In the genomic region with DNA sequence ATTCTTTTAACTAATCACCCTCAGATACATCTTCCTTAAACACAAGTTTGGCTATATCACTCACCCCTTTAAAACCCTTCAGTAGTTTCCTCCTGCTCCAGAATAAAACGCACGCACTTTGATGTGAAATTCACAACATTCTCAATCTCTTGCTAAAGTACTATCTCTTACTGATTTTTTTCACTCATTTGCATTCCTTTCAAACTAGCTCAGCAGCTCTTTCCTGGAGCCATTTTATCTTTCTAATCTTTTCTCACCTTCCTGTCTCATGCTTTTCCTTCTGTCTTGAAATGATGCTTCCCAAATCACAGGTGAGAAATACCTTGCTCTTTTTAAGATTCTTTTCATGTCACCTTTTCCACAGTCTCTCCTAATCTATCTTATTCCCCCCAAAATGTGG, we compare ENCODE assay signal across 18 cellular contexts.
A peak's percentile ranks its signal among the peaks of the same experiment; 100 is the strongest.
DNase-seq lines count a peak whose midpoint lies in the region; ATAC-seq and TF ChIP-seq lines count a peak whose summit lies in the region.
"Had no signal": no experiment of that assay in that cellular context is flagged by ENCODE, and none has a peak within 500 bp of the region (broad histone marks: within the 10 kb centered on the region; RNA-seq: fewer than 3 reads in every experiment).

No MANE protein-coding gene starts in this region.

- no peak overlapping the region for H3K27ac Mint-ChIP-seq in activated naive CD4-positive, alpha-beta T cell treated with anti-CD3 and anti-CD28 coated beads, Interleukin-2, amount 50 U/mL, for 72 hours
- H3K27ac Mint-ChIP-seq: CD4-positive, alpha-beta T cell; IgD-negative memory B cell had no signal

- H3K79me1 ChIP-seq in mesendoderm (ENCODE audit: low read length): no peaks in the 10 kb centered on the region

- no peak for TF ChIP-seq EP300 in SK-N-SH (IDR thresholded peaks at IDR 0.05; ENCODE audit: borderline replicate concordance in 1 of 2, low read depth in 1 of 2, low read length in 1 of 2)

- no peak for TF ChIP-seq RAD21 in SK-N-SH (IDR thresholded peaks at IDR 0.05; ENCODE audit: low read length)

- no peak overlapping the region for H2AFZ ChIP-seq in SK-N-SH (ENCODE audit: low read depth)

- H3K27ac ChIP-seq in SK-N-SH (ENCODE audit: low read depth in 2 of 2, low read length in 1 of 2) (peak overlapping the region in 1 of 2 experiments; percentile 1; a peak in 1 of 4 replicates), mesendoderm (ENCODE audit: low read depth, low read length) (peak overlapping the region; percentile 87)
- H3K27ac ChIP-seq: 22Rv1, A549, C4-2B had no signal

- H3K9me3 Mint-ChIP-seq in activated naive CD4-positive, alpha-beta T cell treated with anti-CD3 and anti-CD28 coated beads, Interleukin-2, amount 50 U/mL, for 72 hours: peaks cover 10 to 20% of the 10 kb centered on the region in 2 donors
- H3K9me3 Mint-ChIP-seq: CD4-positive, alpha-beta T cell; IgD-negative memory B cell had no signal

- no peak for TF ChIP-seq CTCF in SK-N-SH (IDR thresholded peaks at IDR 0.05)

- no peak overlapping the region for H3K56ac ChIP-seq in mesendoderm (ENCODE audit: low read length)

- H3K4me3 ChIP-seq in SK-N-SH (ENCODE audit: low read depth in 2 of 2, low read length in 1 of 2): no peak overlapping the region
- H3K4me3 ChIP-seq in mesendoderm (ENCODE audit: low read length): no peak overlapping the region
- no peak overlapping the region for H3K4me3 ChIP-seq in H7 (ENCODE audit: insufficient read depth, low read depth, low read length)
- H3K4me3 ChIP-seq: A549, HAP-1 had no signal

- no peak for DNase-seq in SK-N-SH
- peak; percentile 6 for DNase-seq in astrocyte of the hippocampus (ENCODE audit: low read depth, low spot score)
- DNase-seq in mesendoderm: peak; percentile 98
- no peak for DNase-seq in H7
- DNase-seq in amygdala (lab: John Stamatoyannopoulos, UW): no peak
- no peak for DNase-seq in activated naive CD4-positive, alpha-beta T cell treated with anti-CD3 and anti-CD28 coated beads, Interleukin-2, amount 50 U/mL, for 72 hours (ENCODE audit: low spot score in 2 of 2)
- DNase-seq: AML-193; Caco-2; CD4-positive, alpha-beta T cell; GDM1 had no signal

- WGBS in SK-N-SH (ENCODE audit: low lambda C conversion rate): 55% methylated on average over 2 of the region's 2 CpGs
- WGBS in mesendoderm (ENCODE audit: extremely low coverage, insufficient coverage, low lambda C conversion rate): no CpG with 5 or more reads among the region's 2 CpGs

- H3K36me3 ChIP-seq in SK-N-SH (replicated peaks in 1 of 2; ENCODE audit: control insufficient read depth in 1 of 2, insufficient read depth in 2 of 2, low read length in 1 of 2): no peaks in the 10 kb centered on the region
- H3K36me3 ChIP-seq in mesendoderm (ENCODE audit: control insufficient read depth, insufficient read depth, low read length): no peaks in the 10 kb centered on the region
- H3K36me3 ChIP-seq in H7 (replicated peaks; ENCODE audit: control insufficient read depth, insufficient read depth, low read length): no peaks in the 10 kb centered on the region
- H3K36me3 ChIP-seq: HAP-1 had no signal

- no peaks in the 10 kb centered on the region for H3K9me2 ChIP-seq in SK-N-SH

- H4K20me1 ChIP-seq in SK-N-SH (ENCODE audit: insufficient read depth): no peaks in the 10 kb centered on the region

- H3K27me3 ChIP-seq in SK-N-SH (ENCODE audit: insufficient read depth) (no peaks in the 10 kb centered on the region), mesendoderm (ENCODE audit: insufficient read depth, low read length, poor library complexity) (no peaks in the 10 kb centered on the region), H7 (ENCODE audit: control insufficient read depth, insufficient read depth, low read length) (no peaks in the 10 kb centered on the region)

- no peak overlapping the region for H4K8ac ChIP-seq in mesendoderm (ENCODE audit: low read depth, low read length)

- H3K4ac ChIP-seq in mesendoderm (ENCODE audit: low read depth, low read length): no peak overlapping the region

- H3K4me1 ChIP-seq in SK-N-SH (ENCODE audit: control insufficient read depth in 1 of 2, insufficient read depth in 2 of 2, low read depth in 1 of 2, low read length in 1 of 2) (no peaks in the 10 kb centered on the region), mesendoderm (ENCODE audit: control insufficient read depth, low read depth, low read length) (peaks cover 15% of the 10 kb centered on the region)
- H3K4me1 ChIP-seq: A549, HAP-1 had no signal

- H3K23ac ChIP-seq in mesendoderm (ENCODE audit: low read length): no peak overlapping the region

- H3K36me3 Mint-ChIP-seq in activated naive CD4-positive, alpha-beta T cell treated with anti-CD3 and anti-CD28 coated beads, Interleukin-2, amount 50 U/mL, for 72 hours: peaks cover 0 to 5% of the 10 kb centered on the region in 2 donors
- H3K36me3 Mint-ChIP-seq: IgD-negative memory B cell had no signal

- no peak overlapping the region for H2BK5ac ChIP-seq in mesendoderm (ENCODE audit: low read length)

- ATAC-seq in SK-N-SH treated with all-trans-retinoic acid at 6 μM for 48 hours: peak; percentile 36; the same call in 2 of the 3 replicates
- ATAC-seq in HG03135 (IDR thresholded peaks at IDR 0.05; ENCODE audit: unreplicated experiment): no peak
- ATAC-seq in activated naive CD4-positive, alpha-beta T cell treated with anti-CD3 and anti-CD28 coated beads, Interleukin-2, amount 50 U/mL, for 72 hours: no peak
- ATAC-seq: A549, HepG2 had no signal

- CTCF ChIA-PET in SK-N-SH (lab: Yijun Ruan, JAX): interaction anchor here (7.4 kb wide), 1 partner anchor 12 kb away, joined by 61 read pairs; no protein-coding TSS in a partner anchor

- no peaks in the 10 kb centered on the region for H3F3A ChIP-seq in SK-N-SH (replicated peaks; ENCODE audit: insufficient read depth)

- H3K4me2 ChIP-seq in SK-N-SH (no peak overlapping the region), mesendoderm (ENCODE audit: low read length) (no peak overlapping the region)
- H3K4me2 ChIP-seq: A549 had no signal

- POLR2A ChIA-PET in SK-N-SH (lab: Yijun Ruan, JAX): no interaction called here

- H4K5ac ChIP-seq in mesendoderm (ENCODE audit: low read length): no peak overlapping the region

- no peak overlapping the region for H2BK15ac ChIP-seq in mesendoderm (replicated peaks; ENCODE audit: low read depth)

- H3K79me2 ChIP-seq in SK-N-SH (ENCODE audit: insufficient read depth) (no peaks in the 10 kb centered on the region), mesendoderm (ENCODE audit: control insufficient read depth, insufficient read depth, low read length) (no peaks in the 10 kb centered on the region)

- H3K9me3 ChIP-seq in SK-N-SH: no peaks in the 10 kb centered on the region
- H3K9me3 ChIP-seq: A549, Caco-2, HAP-1 had no signal

- no peak overlapping the region for H2AK5ac ChIP-seq in mesendoderm (ENCODE audit: low read length)

- H3K18ac ChIP-seq in mesendoderm (ENCODE audit: low read length): no peak overlapping the region

- H3K9ac ChIP-seq in SK-N-SH (no peak overlapping the region), mesendoderm (ENCODE audit: low read length) (no peak overlapping the region)

- no peak overlapping the region for H2BK120ac ChIP-seq in mesendoderm (ENCODE audit: low read depth, low read length)

TF ChIP-seq in SK-N-SH treated with all-trans-retinoic acid at 6 μM for 48 hours, 23 proteins besides CTCF, POLR2A, EP300 and RAD21:
- TF ChIP-seq ISL1 (CRISPR knock-in tag; IDR thresholded peaks at IDR 0.05): no peak
- no peak for TF ChIP-seq CSDC2 (CRISPR knock-in tag; IDR thresholded peaks at IDR 0.05)
- no peak for TF ChIP-seq TOX (CRISPR knock-in tag; IDR thresholded peaks at IDR 0.05; ENCODE audit: borderline replicate concordance)
- no peak for TF ChIP-seq GLIS3 (CRISPR knock-in tag; IDR thresholded peaks at IDR 0.05)
- TF ChIP-seq ZNF70 (CRISPR knock-in tag; IDR thresholded peaks at IDR 0.05): no peak
- no peak for TF ChIP-seq ZC3H10 (CRISPR knock-in tag; IDR thresholded peaks at IDR 0.05)
- TF ChIP-seq SNAI2 (CRISPR knock-in tag; IDR thresholded peaks at IDR 0.05): no peak
- no peak for TF ChIP-seq ARNTL (CRISPR knock-in tag; IDR thresholded peaks at IDR 0.05; ENCODE audit: borderline replicate concordance, low read depth)
- no peak for TF ChIP-seq ESRRG (CRISPR knock-in tag; IDR thresholded peaks at IDR 0.05)
- no peak for TF ChIP-seq ZFP3 (CRISPR knock-in tag; IDR thresholded peaks at IDR 0.05)
- no peak for TF ChIP-seq TCF4 (CRISPR knock-in tag; IDR thresholded peaks at IDR 0.05; ENCODE audit: borderline replicate concordance)
TF ChIP-seq in SK-N-SH treated with all-trans-retinoic acid at 6 μM for 48 hours: peak in this region for 0.

TF ChIP-seq in SK-N-SH, 30 proteins besides CTCF, POLR2A, EP300 and RAD21 (continues in another document):
- TF ChIP-seq GABPA (IDR thresholded peaks at IDR 0.05; ENCODE audit: low read depth): no peak
- TF ChIP-seq TEAD4 (IDR thresholded peaks at IDR 0.05; ENCODE audit: borderline replicate concordance, insufficient read depth): no peak
- no peak for TF ChIP-seq NRF1 (IDR thresholded peaks at IDR 0.05; ENCODE audit: low read depth, low read length)
- TF ChIP-seq, protein P1, sequence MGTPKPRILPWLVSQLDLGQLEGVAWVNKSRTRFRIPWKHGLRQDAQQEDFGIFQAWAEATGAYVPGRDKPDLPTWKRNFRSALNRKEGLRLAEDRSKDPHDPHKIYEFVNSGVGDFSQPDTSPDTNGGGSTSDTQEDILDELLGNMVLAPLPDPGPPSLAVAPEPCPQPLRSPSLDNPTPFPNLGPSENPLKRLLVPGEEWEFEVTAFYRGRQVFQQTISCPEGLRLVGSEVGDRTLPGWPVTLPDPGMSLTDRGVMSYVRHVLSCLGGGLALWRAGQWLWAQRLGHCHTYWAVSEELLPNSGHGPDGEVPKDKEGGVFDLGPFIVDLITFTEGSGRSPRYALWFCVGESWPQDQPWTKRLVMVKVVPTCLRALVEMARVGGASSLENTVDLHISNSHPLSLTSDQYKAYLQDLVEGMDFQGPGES (IDR thresholded peaks at IDR 0.05; ENCODE audit: low read depth, low read length): no peak
- TF ChIP-seq SIN3A (IDR thresholded peaks at IDR 0.05; ENCODE audit: borderline replicate concordance, low read depth, low read length): no peak
- TF ChIP-seq MXI1 (IDR thresholded peaks at IDR 0.05; ENCODE audit: low read depth, low read length): no peak
- TF ChIP-seq, protein P2, sequence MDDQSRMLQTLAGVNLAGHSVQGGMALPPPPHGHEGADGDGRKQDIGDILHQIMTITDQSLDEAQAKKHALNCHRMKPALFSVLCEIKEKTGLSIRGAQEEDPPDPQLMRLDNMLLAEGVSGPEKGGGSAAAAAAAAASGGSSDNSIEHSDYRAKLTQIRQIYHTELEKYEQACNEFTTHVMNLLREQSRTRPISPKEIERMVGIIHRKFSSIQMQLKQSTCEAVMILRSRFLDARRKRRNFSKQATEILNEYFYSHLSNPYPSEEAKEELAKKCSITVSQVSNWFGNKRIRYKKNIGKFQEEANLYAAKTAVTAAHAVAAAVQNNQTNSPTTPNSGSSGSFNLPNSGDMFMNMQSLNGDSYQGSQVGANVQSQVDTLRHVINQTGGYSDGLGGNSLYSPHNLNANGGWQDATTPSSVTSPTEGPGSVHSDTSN (IDR thresholded peaks at IDR 0.05): no peak
- no peak for TF ChIP-seq POLR2AphosphoS5 (IDR thresholded peaks at IDR 0.05; ENCODE audit: low read depth, low read length)
- TF ChIP-seq ELF1 (IDR thresholded peaks at IDR 0.05): no peak
- no peak for TF ChIP-seq RXRA (IDR thresholded peaks at IDR 0.05; ENCODE audit: borderline replicate concordance, low read depth)
- TF ChIP-seq YY1 (IDR thresholded peaks at IDR 0.05; ENCODE audit: low read depth): no peak
- no peak for TF ChIP-seq FOXM1 (IDR thresholded peaks at IDR 0.05; ENCODE audit: low read depth)

Comparison
In these comparisons a context has a peak if more than half of its experiments do, and no peak if none do; other contexts are left out.
1. DNase-seq: peak in astrocyte of the hippocampus (single experiment) and mesendoderm (single experiment); none in SK-N-SH (single experiment), H7 (single experiment), amygdala (0 of 56) and activated naive CD4-positive, alpha-beta T cell treated with anti-CD3 and anti-CD28 coated beads, Interleukin-2, amount 50 U/mL, for 72 hours (0 of 2).